In the genomic region with DNA sequence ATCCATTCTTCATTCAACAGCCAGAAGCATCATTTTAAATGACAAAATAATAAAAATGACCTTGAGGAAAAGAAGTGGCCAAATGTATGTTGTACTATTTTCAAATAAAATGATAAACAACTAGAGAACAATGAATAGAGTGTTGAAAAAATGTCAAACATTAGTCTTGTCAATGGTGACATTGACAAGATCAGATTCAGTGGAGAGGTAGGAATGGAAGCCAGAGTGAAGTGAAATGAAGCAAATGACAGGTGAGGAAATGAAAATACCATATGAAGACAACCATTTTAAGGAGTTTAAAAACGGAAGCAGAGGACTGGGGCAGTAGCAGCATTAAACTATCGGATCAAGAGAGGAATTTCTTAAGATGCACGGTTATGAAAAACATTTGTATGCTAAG, we compare ENCODE assay signal across 31 cellular contexts.
"Had no signal": no experiment of that assay in that cellular context is flagged by ENCODE, and none has a peak within 500 bp of the region (broad histone marks: within the 10 kb centered on the region; RNA-seq: fewer than 3 reads in every experiment).

No MANE protein-coding gene starts in this region.

- H3K36me3 ChIP-seq: adrenal gland, ascending aorta, brain microvascular endothelial cell, breast epithelium, cardiac muscle cell had no signal

- H3K4me3 ChIP-seq: adrenal gland, ascending aorta, body of pancreas, breast epithelium, cardiac muscle cell had no signal

- FAIRE-seq: astrocyte, bronchial epithelial cell had no signal

- DNase-seq: activated effector memory CD4-positive, alpha-beta T cell treated with anti-CD3 and anti-CD28 coated beads, Interleukin-2, amount 50 U/mL, for 16 hours; activated effector memory CD4-positive, alpha-beta T cell treated with Interleukin-2 at 50 U/mL for 16 hours; activated gamma-delta T cell; activated gamma-delta T cell treated with Interleukin-2 at 50 U/mL for 16 hours; activated naive CD4-positive, alpha-beta T cell; activated naive CD4-positive, alpha-beta T cell treated with anti-CD3 and anti-CD28 coated beads for 36 hours; activated naive CD4-positive, alpha-beta T cell treated with anti-CD3 and anti-CD28 coated beads, Interleukin-2, amount 10 ng/mL, durations not matched to agents 7 days and 5 days; activated naive CD4-positive, alpha-beta T cell treated with anti-CD3 and anti-CD28 coated beads, Interleukin-2, amount 50 U/mL, for 16 hours; activated naive CD4-positive, alpha-beta T cell treated with Interleukin-2 at 50 U/mL for 16 hours; activated naive CD8-positive, alpha-beta T cell treated with anti-CD3 and anti-CD28 coated beads for 36 hours; activated naive CD8-positive, alpha-beta T cell treated with anti-CD3 and anti-CD28 coated beads, Interleukin-2, amount 10 ng/mL, durations not matched to agents 7 days and 5 days; activated naive CD8-positive, alpha-beta T cell treated with anti-CD3 and anti-CD28 coated beads, Interleukin-2, amount 50 U/mL, for 24 hours; activated T-cell treated with anti-CD3 and anti-CD28 coated beads, Interleukin-2, amount 50 U/mL, for 24 hours; activated T-cell treated with anti-CD3 and anti-CD28 coated beads, Interleukin-2, amount 50 U/mL, for 4 hours; activated T-cell treated with anti-CD3 and anti-CD28 coated beads, Interleukin-2, amount 50 U/mL, for 48 hours; activated T-cell treated with anti-CD3 and anti-CD28 coated beads, Interleukin-2, amount 50 U/mL, for 72 hours; adrenal gland; amniotic stem cell; amygdala; anterior cingulate cortex; aorta; body of pancreas; brain microvascular endothelial cell; caudate nucleus; central memory CD4-positive, alpha-beta T cell; cerebellar nuclear complex had no signal

- H3K27me3 ChIP-seq: adrenal gland, ascending aorta, body of pancreas, brain microvascular endothelial cell, breast epithelium, cardiac muscle cell had no signal

- H3K4me1 ChIP-seq: adrenal gland, ascending aorta, body of pancreas, breast epithelium had no signal

- H3K27ac ChIP-seq: adrenal gland, ascending aorta, body of pancreas, brain microvascular endothelial cell, breast epithelium, cardiac muscle cell had no signal

- H3K9me3 ChIP-seq: adrenal gland, ascending aorta, body of pancreas, breast epithelium had no signal
